In the genomic region with DNA sequence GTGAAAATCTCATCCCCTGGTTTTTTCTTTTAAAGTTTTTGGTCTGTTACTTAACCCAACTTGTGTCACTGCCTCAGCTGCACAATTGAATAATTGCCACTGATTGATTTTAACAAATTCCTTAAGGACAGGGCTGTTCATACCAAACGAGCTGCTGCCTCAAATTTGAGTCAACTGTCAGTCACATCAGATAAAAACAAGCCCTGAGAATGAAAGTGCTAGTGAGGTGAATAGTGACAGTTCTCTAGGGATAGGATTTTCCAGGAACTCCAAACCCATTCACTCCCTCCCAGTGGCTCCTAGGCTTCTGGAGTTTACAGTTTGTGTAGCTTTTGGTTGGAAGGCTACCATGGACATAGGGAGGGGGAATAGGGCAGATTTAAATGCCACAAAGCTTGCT, we compare ENCODE assay signal across 29 cellular contexts.
"Had no signal": no experiment of that assay in that cellular context is flagged by ENCODE, and none has a peak within 500 bp of the region (broad histone marks: within the 10 kb centered on the region; RNA-seq: fewer than 3 reads in every experiment).

No MANE protein-coding gene starts in this region.

- H3K9me3 Mint-ChIP-seq: stimulated activated memory B cell treated with anti-CD40 and anti-IgM and Interleukin-4, amounts not matched to agents 10 μg/mL and 1 μg/mL and 100 μg/mL, for 72 hours; type B pancreatic cell had no signal

- H3K27me3 Mint-ChIP-seq: stimulated activated memory B cell treated with anti-CD40 and anti-IgM and Interleukin-4, amounts not matched to agents 10 μg/mL and 1 μg/mL and 100 μg/mL, for 72 hours; stimulated activated naive B cell treated with anti-CD40 and anti-IgM and Interleukin-4, amounts not matched to agents 10 μg/mL and 1 μg/mL and 100 μg/mL, for 72 hours; stimulated activated naive CD8-positive, alpha-beta T cell treated with anti-CD3 and anti-CD28 coated beads, Interleukin-15, Interleukin-2, amounts not matched to agents 100 ng/mL and 50 ng/mL, for 24 hours; type B pancreatic cell had no signal

- H3K27ac ChIP-seq: stomach, suprapubic skin, testis, thoracic aorta, thyroid gland, tibial artery, tibial nerve, transverse colon, upper lobe of left lung, upper lobe of right lung, uterus, vagina had no signal

- H3K4me1 Mint-ChIP-seq: stimulated activated memory B cell treated with anti-CD40 and anti-IgM and Interleukin-4, amounts not matched to agents 10 μg/mL and 1 μg/mL and 100 μg/mL, for 72 hours had no signal

- H3K4me3 ChIP-seq: stomach, suprapubic skin, testis, thoracic aorta, thyroid gland, tibial artery, tibial nerve, transverse colon, upper lobe of left lung, upper lobe of right lung, uterus, vagina had no signal

- DNase-seq: stimulated activated CD4-positive, alpha-beta T cell treated with anti-CD3 and anti-CD28 coated beads, Interleukin-2, amount 100 ng/mL, for 48 hours; stimulated activated CD4-positive, alpha-beta T cell treated with anti-CD3 and anti-CD28 coated beads, Interleukin-4, amount 100 ng/mL, for 1 hour; stimulated activated CD4-positive, alpha-beta T cell treated with anti-CD3 and anti-CD28 coated beads, Interleukin-4, amount 100 ng/mL, for 24 hours; stimulated activated CD4-positive, alpha-beta T cell treated with anti-CD3 and anti-CD28 coated beads, Interleukin-4, amount 100 ng/mL, for 4 hours; stimulated activated CD8-positive, alpha-beta memory T cell treated with anti-CD3 and anti-CD28 coated beads, Interleukin-4, amount 100 ng/mL, for 48 hours; stimulated activated naive B cell treated with anti-CD40 and anti-IgM and Interleukin-4, amounts not matched to agents 10 μg/mL and 1 μg/mL and 100 μg/mL, for 72 hours; stimulated activated naive CD4-positive, alpha-beta T cell; stimulated activated naive CD4-positive, alpha-beta T cell treated with Interleukin-2 at 50 U/mL for 16 hours; stimulated activated naive CD8-positive, alpha-beta T cell treated with anti-CD3 and anti-CD28 coated beads, Interleukin-15, amount 100 ng/mL, for 72 hours; stimulated activated naive CD8-positive, alpha-beta T cell treated with anti-CD3 and anti-CD28 coated beads, Interleukin-15, Interleukin-2, amounts not matched to agents 100 U/mL and 50 U/mL, for 24 hours; stomach; substantia nigra; testis; thyroid gland; tibial artery; transverse colon; trophoblast cell; upper lobe of left lung; upper lobe of right lung; uterus had no signal

- H3K27me3 ChIP-seq: stomach, suprapubic skin, testis, thyroid gland, tibial artery, tibial nerve, transverse colon, upper lobe of left lung, upper lobe of right lung, uterus, vagina had no signal

- H3K4me3 Mint-ChIP-seq: stimulated activated effector memory CD8-positive, alpha-beta T cell treated with anti-CD3 and anti-CD28 coated beads, Interleukin-12 subunit alpha, Interleukin-12 subunit beta, amount 100 ng/mL, for 72 hours; stimulated activated memory B cell treated with anti-CD40 and anti-IgM and Interleukin-4, amounts not matched to agents 10 μg/mL and 1 μg/mL and 100 μg/mL, for 72 hours; stimulated activated naive B cell treated with anti-CD40 and anti-IgM and Interleukin-4, amounts not matched to agents 10 μg/mL and 1 μg/mL and 100 μg/mL, for 72 hours; stimulated activated naive CD8-positive, alpha-beta T cell treated with anti-CD3 and anti-CD28 coated beads, Interleukin-15, amount 100 ng/mL, for 72 hours; stimulated activated naive CD8-positive, alpha-beta T cell treated with anti-CD3 and anti-CD28 coated beads, Interleukin-15, Interleukin-2, amounts not matched to agents 100 ng/mL and 50 ng/mL, for 24 hours; type B pancreatic cell had no signal

- FAIRE-seq: urothelium cell line had no signal

- ATAC-seq: stimulated activated effector memory CD8-positive, alpha-beta T cell treated with anti-CD3 and anti-CD28 coated beads, Interleukin-12 subunit alpha, Interleukin-12 subunit beta, amount 100 ng/mL, for 72 hours; stimulated activated memory B cell treated with anti-CD40 and anti-IgM and Interleukin-4, amounts not matched to agents 10 μg/mL and 1 μg/mL and 100 μg/mL, for 72 hours; stimulated activated naive B cell treated with anti-CD40 and anti-IgM and Interleukin-4, amounts not matched to agents 10 μg/mL and 1 μg/mL and 100 μg/mL, for 72 hours; stimulated activated naive CD8-positive, alpha-beta T cell treated with anti-CD3 and anti-CD28 coated beads, Interleukin-15, amount 100 ng/mL, for 72 hours; stimulated activated naive CD8-positive, alpha-beta T cell treated with anti-CD3 and anti-CD28 coated beads, Interleukin-15, Interleukin-2, amounts not matched to agents 100 U/mL and 50 U/mL, for 24 hours; upper lobe of right lung had no signal

- H3K36me3 ChIP-seq: stomach, suprapubic skin, thoracic aorta, thyroid gland, tibial artery, tibial nerve, transverse colon, upper lobe of left lung, upper lobe of right lung, uterus, vagina had no signal

- H3K36me3 Mint-ChIP-seq: stimulated activated effector memory CD8-positive, alpha-beta T cell treated with anti-CD3 and anti-CD28 coated beads, Interleukin-12 subunit alpha, Interleukin-12 subunit beta, amount 100 ng/mL, for 72 hours; stimulated activated memory B cell treated with anti-CD40 and anti-IgM and Interleukin-4, amounts not matched to agents 10 μg/mL and 1 μg/mL and 100 μg/mL, for 72 hours; stimulated activated naive B cell treated with anti-CD40 and anti-IgM and Interleukin-4, amounts not matched to agents 10 μg/mL and 1 μg/mL and 100 μg/mL, for 72 hours; type B pancreatic cell had no signal

- H3K9me3 ChIP-seq: stomach, suprapubic skin, testis, thoracic aorta, thyroid gland, tibial artery, tibial nerve, transverse colon, upper lobe of left lung, upper lobe of right lung, uterus, vagina had no signal

- H3K27ac Mint-ChIP-seq: stimulated activated effector memory CD8-positive, alpha-beta T cell treated with anti-CD3 and anti-CD28 coated beads, Interleukin-12 subunit alpha, Interleukin-12 subunit beta, amount 100 ng/mL, for 72 hours; stimulated activated memory B cell treated with anti-CD40 and anti-IgM and Interleukin-4, amounts not matched to agents 10 μg/mL and 1 μg/mL and 100 μg/mL, for 72 hours; stimulated activated naive B cell treated with anti-CD40 and anti-IgM and Interleukin-4, amounts not matched to agents 10 μg/mL and 1 μg/mL and 100 μg/mL, for 72 hours; stimulated activated naive CD8-positive, alpha-beta T cell treated with anti-CD3 and anti-CD28 coated beads, Interleukin-15, amount 100 ng/mL, for 72 hours; stimulated activated naive CD8-positive, alpha-beta T cell treated with anti-CD3 and anti-CD28 coated beads, Interleukin-15, Interleukin-2, amounts not matched to agents 100 ng/mL and 50 ng/mL, for 24 hours; type B pancreatic cell had no signal

- H3K4me1 ChIP-seq: stomach, suprapubic skin, testis, thyroid gland, tibial artery, tibial nerve, transverse colon, upper lobe of left lung, upper lobe of right lung, uterus, vagina had no signal
